In the genomic region with DNA sequence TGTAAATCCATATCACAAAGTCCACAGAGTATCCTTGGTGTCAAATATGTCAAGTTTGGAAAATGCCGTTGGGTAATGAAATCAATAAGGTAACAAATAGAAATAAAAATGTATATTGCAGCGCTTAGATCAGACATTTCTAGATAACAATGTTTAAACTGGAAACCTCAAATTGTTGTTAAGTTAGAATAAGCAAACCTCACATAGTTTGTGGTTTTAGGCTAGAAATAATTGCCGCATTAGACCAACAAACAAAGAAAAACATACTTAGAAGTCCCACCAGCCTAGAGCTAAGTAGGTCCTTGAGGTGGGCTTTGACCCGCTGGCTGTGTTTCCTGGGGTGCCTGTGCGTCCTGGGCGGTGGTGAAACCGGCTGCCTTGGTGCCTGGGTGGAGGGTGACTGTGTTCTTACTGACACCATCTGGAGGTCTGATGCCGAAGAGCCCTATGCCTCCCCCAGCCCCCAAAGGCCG, we compare ENCODE assay signal across 18 cellular contexts.
"Had no signal": no experiment of that assay in that cellular context is flagged by ENCODE, and none has a peak within 500 bp of the region (broad histone marks: within the 10 kb centered on the region; RNA-seq: fewer than 3 reads in every experiment).

No MANE protein-coding gene starts in this region.

- H3K27me3 ChIP-seq: brain microvascular endothelial cell, esophagus muscularis mucosa, left lung, upper lobe of left lung had no signal

- H3K4me3 Mint-ChIP-seq: activated naive CD4-positive, alpha-beta T cell treated with anti-CD3 and anti-CD28 coated beads, Interleukin-2, amount 10 ng/mL, durations not matched to agents 7 days and 5 days; activated T-cell treated with anti-CD3 and anti-CD28 coated beads, Interleukin-2, amount 50 U/mL, for 4 hours; mesothelial cell of epicardium; natural killer cell; WTC11 had no signal

- H3K36me3 Mint-ChIP-seq: activated naive CD4-positive, alpha-beta T cell treated with anti-CD3 and anti-CD28 coated beads, Interleukin-2, amount 10 ng/mL, durations not matched to agents 7 days and 5 days; mesothelial cell of epicardium; natural killer cell; WTC11 had no signal

- H3K27ac Mint-ChIP-seq: activated naive CD4-positive, alpha-beta T cell treated with anti-CD3 and anti-CD28 coated beads, Interleukin-2, amount 10 ng/mL, durations not matched to agents 7 days and 5 days; mesothelial cell of epicardium; natural killer cell; progenitor cell of endocrine pancreas; WTC11 had no signal

- ATAC-seq: activated T-cell treated with anti-CD3 and anti-CD28 coated beads, Interleukin-2, amount 50 U/mL, for 4 hours; natural killer cell; stimulated activated naive CD8-positive, alpha-beta T cell treated with anti-CD3 and anti-CD28 coated beads, Interleukin-15, Interleukin-2, amounts not matched to agents 100 U/mL and 50 U/mL, for 24 hours; WTC11 had no signal

- H3K27ac ChIP-seq: brain microvascular endothelial cell, dorsolateral prefrontal cortex, esophagus muscularis mucosa, left lung, upper lobe of left lung had no signal

- H3K9me3 Mint-ChIP-seq: activated naive CD4-positive, alpha-beta T cell treated with anti-CD3 and anti-CD28 coated beads, Interleukin-2, amount 10 ng/mL, durations not matched to agents 7 days and 5 days; activated T-cell treated with anti-CD3 and anti-CD28 coated beads, Interleukin-2, amount 50 U/mL, for 4 hours; mesothelial cell of epicardium; natural killer cell; WTC11 had no signal

- H3K36me3 ChIP-seq: brain microvascular endothelial cell, esophagus muscularis mucosa, left lung, upper lobe of left lung had no signal

- DNase-seq: activated CD8-positive, alpha-beta memory T cell treated with anti-CD3 and anti-CD28 coated beads, Interleukin-2, amount 50 U/mL, for 48 hours; activated effector memory CD4-positive, alpha-beta T cell treated with anti-CD3 and anti-CD28 coated beads, Interleukin-2, amount 50 U/mL, for 16 hours; activated naive CD4-positive, alpha-beta T cell treated with anti-CD3 and anti-CD28 coated beads, Interleukin-2, amount 10 ng/mL, durations not matched to agents 7 days and 5 days; activated T-cell treated with anti-CD3 and anti-CD28 coated beads, Interleukin-2, amount 50 U/mL, for 4 hours; hippocampal formation; left lung; natural killer cell; stimulated activated CD4-positive, alpha-beta T cell treated with anti-CD3 and anti-CD28 coated beads, Interleukin-4, amount 100 ng/mL, for 24 hours; stimulated activated naive CD8-positive, alpha-beta T cell treated with anti-CD3 and anti-CD28 coated beads, Interleukin-15, Interleukin-2, amounts not matched to agents 100 U/mL and 50 U/mL, for 24 hours; T-helper 1 cell had no signal

- H3K4me1 Mint-ChIP-seq: natural killer cell had no signal

- H3K4me3 ChIP-seq: esophagus muscularis mucosa, left lung, lung, upper lobe of left lung had no signal

- H3K9me3 ChIP-seq: esophagus muscularis mucosa, left lung, upper lobe of left lung had no signal
